Comparison of ENCODE assay signal across 9 cellular contexts in the genomic region with DNA sequence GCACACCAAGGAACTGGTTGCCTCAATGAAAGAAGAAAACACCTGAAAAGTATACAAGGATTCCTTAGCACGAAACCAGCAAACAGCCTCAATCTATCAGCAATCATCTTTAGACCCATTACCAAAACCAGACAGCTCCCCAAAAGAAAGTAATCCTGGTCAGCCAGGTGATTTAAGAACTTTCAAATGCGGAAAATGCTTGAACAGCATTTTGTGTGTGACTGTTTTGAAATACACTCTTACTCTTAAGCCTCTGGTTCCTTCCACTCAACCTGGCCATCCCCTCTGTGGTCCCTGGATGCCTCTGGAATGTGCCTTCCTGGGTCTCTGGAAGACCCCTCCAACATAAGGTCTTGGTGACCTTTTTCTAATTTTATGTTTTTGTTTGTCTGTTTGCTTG.
"Had no signal": no experiment of that assay in that cellular context is flagged by ENCODE, and none has a peak within 500 bp of the region (broad histone marks: within the 10 kb centered on the region; RNA-seq: fewer than 3 reads in every experiment).

No MANE protein-coding gene starts in this region.

- H3K36me3 ChIP-seq: HAP-1 had no signal

- H3K27ac ChIP-seq: GM23248, HL-60 had no signal

- H2AFZ ChIP-seq: GM23248 had no signal

- H3K9me3 ChIP-seq: HAP-1 had no signal

- H3K4me3 ChIP-seq: GM23248, HAP-1 had no signal

- DNase-seq: GM23248, GOT3, H7, HFFc6, IMR-90, KBM-7 had no signal

- ATAC-seq: HCT116 had no signal

- H3K4me1 ChIP-seq: HAP-1 had no signal

- H3K9ac ChIP-seq: GM23248 had no signal
